In genomic region chr17:50113624-50114320, GRCh38 we compare ENCODE assay signal across 12 cellular contexts. TPM values are rescaled to one million over a fixed set of nuclear protein-coding genes. Genes with fewer than 3 reads are reported as not detected.
"Had no signal": no experiment of that assay in that cellular context is flagged by ENCODE, and none has a peak within 500 bp of the region (broad histone marks: within the 10 kb centered on the region; RNA-seq: fewer than 3 reads in every experiment).

No MANE protein-coding gene starts in this region.

- DNase-seq: activated CD4-positive, alpha-beta T cell treated with anti-CD3 and anti-CD28 coated beads, Interleukin-2, amount 50 U/mL, for 48 hours; activated gamma-delta T cell; activated T-cell treated with anti-CD3 and anti-CD28 coated beads, Interleukin-2, amount 50 U/mL, for 48 hours; dorsolateral prefrontal cortex; foreskin melanocyte; left colon; SIG-M5; small intestine; T-helper 2 cell had no signal

- ATAC-seq: activated CD4-positive, CD25-positive, alpha-beta regulatory T cell treated with anti-CD3 and anti-CD28 coated beads, Interleukin-2, amount 50 U/mL, for 24 hours had no signal

- H3K4me3 ChIP-seq: dorsolateral prefrontal cortex had no signal

RNA-seq across cellular contexts. Expression of gene SGCA, which starts 52.0 kb away (rescaled TPM):
- total RNA-seq: osteoblast, renal cortical epithelial cell had no signal
